ENCODE assay signal across 10 cellular contexts in genomic region chr20:64131406-64131805, GRCh38. TPM values are rescaled to one million over a fixed set of nuclear protein-coding genes. Genes with fewer than 3 reads are reported as not detected.
A peak's percentile ranks its signal among the peaks of the same experiment; 100 is the strongest.
DNase-seq lines count a peak whose midpoint lies in the region; ATAC-seq and TF ChIP-seq lines count a peak whose summit lies in the region.
"Had no signal": no experiment of that assay in that cellular context is flagged by ENCODE, and none has a peak within 500 bp of the region (broad histone marks: within the 10 kb centered on the region; RNA-seq: fewer than 3 reads in every experiment).

No MANE protein-coding gene starts in this region.

- H3K27me3 ChIP-seq in vagina, result no peaks in the 10 kb centered on the region

- no peaks in the 10 kb centered on the region for H3K36me3 ChIP-seq in vagina

- TF ChIP-seq CTCF in vagina (IDR thresholded peaks at IDR 0.05), result no peak

- no peaks in the 10 kb centered on the region for H3K36me3 Mint-ChIP-seq in activated T-helper 17 cell treated with anti-CD3 and anti-CD28 coated beads, Interleukin-2, amount 50 U/mL, for 72 hours (ENCODE audit: low read depth)

- H3K9me3 Mint-ChIP-seq in activated T-helper 17 cell treated with anti-CD3 and anti-CD28 coated beads, Interleukin-2, amount 50 U/mL, for 72 hours, result no peaks in the 10 kb centered on the region

- intact Hi-C loops in vagina (cut with DNase I), result no loop called here

- H3K4me3 ChIP-seq in vagina, result no peak overlapping the region

- TF ChIP-seq RAD21 in Ishikawa (IDR thresholded peaks at IDR 0.05; ENCODE audit: low read depth), result peak; percentile 40; the same call in 1 of the 2 replicates

- no peak overlapping the region for H3K27ac Mint-ChIP-seq in activated T-helper 17 cell treated with anti-CD3 and anti-CD28 coated beads, Interleukin-2, amount 50 U/mL, for 72 hours

- H3K4me1 ChIP-seq in vagina, result no peaks in the 10 kb centered on the region

- no peak for TF ChIP-seq POLR2A in vagina (IDR thresholded peaks at IDR 0.05)

- H3K27me3 Mint-ChIP-seq in activated T-helper 17 cell treated with anti-CD3 and anti-CD28 coated beads, Interleukin-2, amount 50 U/mL, for 72 hours, result peaks cover 12% of the 10 kb centered on the region

- no peaks in the 10 kb centered on the region for H3K9me3 ChIP-seq in vagina

- H3K4me1 Mint-ChIP-seq in activated T-helper 17 cell treated with anti-CD3 and anti-CD28 coated beads, Interleukin-2, amount 50 U/mL, for 72 hours, result no peaks in the 10 kb centered on the region

- no peak overlapping the region for H3K27ac ChIP-seq in vagina
- H3K27ac ChIP-seq: HL-60 had no signal

- ATAC-seq in activated T-helper 17 cell treated with anti-CD3 and anti-CD28 coated beads, Interleukin-2, amount 50 U/mL, for 72 hours (replicated peaks), result peak; percentile 62
- ATAC-seq in HG02610 (IDR thresholded peaks at IDR 0.05; ENCODE audit: unreplicated experiment), result no peak

- peak; percentile 50 for DNase-seq in NCI-H2029 (lab: John Stamatoyannopoulos, UW)
- no peak for DNase-seq in NCI-H2029 treated with DMSO at 0.1 percent for 48 hours (lab: John Stamatoyannopoulos, UW)
- DNase-seq in mesenteric fat pad (ENCODE audit: low spot score), result peak; percentile 51
- no peak for DNase-seq in NCI-H526 treated with DMSO at 0.1 percent for 48 hours (lab: John Stamatoyannopoulos, UW)
- DNase-seq in vagina (ENCODE audit: extremely low spot score in 2 of 2), result no peak

- no peak overlapping the region for H3K4me3 Mint-ChIP-seq in activated T-helper 17 cell treated with anti-CD3 and anti-CD28 coated beads, Interleukin-2, amount 50 U/mL, for 72 hours

- no peak for TF ChIP-seq EP300 in Ishikawa (IDR thresholded peaks at IDR 0.05; ENCODE audit: borderline replicate concordance)

TF ChIP-seq in Ishikawa, 13 proteins besides CTCF, POLR2A, EP300 and RAD21:
- TF ChIP-seq CREB1 (IDR thresholded peaks at IDR 0.05; ENCODE audit: low read depth) (no peak), REST (IDR thresholded peaks at IDR 0.05; ENCODE audit: low read depth) (no peak), NFIC (IDR thresholded peaks at IDR 0.05) (no peak), EGR1 (IDR thresholded peaks at IDR 0.05) (no peak), TAF1 (IDR thresholded peaks at IDR 0.05; ENCODE audit: low read depth) (no peak), TEAD4 (IDR thresholded peaks at IDR 0.05) (no peak), CEBPB (IDR thresholded peaks at IDR 0.05) (no peak), YY1 (IDR thresholded peaks at IDR 0.05; ENCODE audit: low read depth) (no peak), FOXM1 (IDR thresholded peaks at IDR 0.05; ENCODE audit: borderline replicate concordance, low read depth) (no peak)
- TF ChIP-seq, protein P1, sequence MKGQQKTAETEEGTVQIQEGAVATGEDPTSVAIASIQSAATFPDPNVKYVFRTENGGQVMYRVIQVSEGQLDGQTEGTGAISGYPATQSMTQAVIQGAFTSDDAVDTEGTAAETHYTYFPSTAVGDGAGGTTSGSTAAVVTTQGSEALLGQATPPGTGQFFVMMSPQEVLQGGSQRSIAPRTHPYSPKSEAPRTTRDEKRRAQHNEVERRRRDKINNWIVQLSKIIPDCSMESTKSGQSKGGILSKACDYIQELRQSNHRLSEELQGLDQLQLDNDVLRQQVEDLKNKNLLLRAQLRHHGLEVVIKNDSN (IDR thresholded peaks at IDR 0.05), result no peak
- TF ChIP-seq, protein P2, sequence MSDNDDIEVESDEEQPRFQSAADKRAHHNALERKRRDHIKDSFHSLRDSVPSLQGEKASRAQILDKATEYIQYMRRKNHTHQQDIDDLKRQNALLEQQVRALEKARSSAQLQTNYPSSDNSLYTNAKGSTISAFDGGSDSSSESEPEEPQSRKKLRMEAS (IDR thresholded peaks at IDR 0.05), result no peak

RNA-seq across cellular contexts. Expression of gene NPBWR2, which starts 24.0 kb away (rescaled TPM):
- total RNA-seq in activated T-helper 17 cell treated with anti-CD3 and anti-CD28 coated beads, Interleukin-2, amount 50 U/mL, for 72 hours, result not detected
- total RNA-seq in mesenteric fat pad, result not detected
- total RNA-seq in vagina, result not detected
- total RNA-seq: lower leg skin had no signal

RNA-seq across cellular contexts. Expression of gene MYT1, which starts 32.8 kb away (rescaled TPM):
- total RNA-seq in activated T-helper 17 cell treated with anti-CD3 and anti-CD28 coated beads, Interleukin-2, amount 50 U/mL, for 72 hours, result under 1 TPM in 1 of 2 donors, not detected in 1; 0.16 TPM
- total RNA-seq in mesenteric fat pad (not detected), vagina (not detected)

RNA-seq across cellular contexts. Expression of gene LKAAEAR1, which starts 47.2 kb away (rescaled TPM):
- under 1 TPM in 1 of 2 donors, not detected in 1; 0.71 TPM for total RNA-seq in activated T-helper 17 cell treated with anti-CD3 and anti-CD28 coated beads, Interleukin-2, amount 50 U/mL, for 72 hours
- total RNA-seq in mesenteric fat pad (not detected), vagina (not detected)

RNA-seq across cellular contexts. Expression of gene OPRL1, which starts 51.5 kb away (rescaled TPM):
- under 1 TPM; 0.48 to 0.56 TPM for total RNA-seq in activated T-helper 17 cell treated with anti-CD3 and anti-CD28 coated beads, Interleukin-2, amount 50 U/mL, for 72 hours
- total RNA-seq in mesenteric fat pad (1.3 TPM), vagina (1.5 TPM)

RNA-seq across cellular contexts. Expression of gene RGS19, which starts 52.1 kb away (rescaled TPM):
- 10 to 100 TPM; 38.6 to 49.4 TPM for total RNA-seq in activated T-helper 17 cell treated with anti-CD3 and anti-CD28 coated beads, Interleukin-2, amount 50 U/mL, for 72 hours
- total RNA-seq in mesenteric fat pad (29.0 TPM), vagina (20.6 TPM)

Comparison
In these comparisons a context has a peak if more than half of its experiments do, and no peak if none do; other contexts are left out.
1. DNase-seq: peak in NCI-H2029 (single experiment) and mesenteric fat pad (single experiment); none in NCI-H2029 treated with DMSO at 0.1 percent for 48 hours (single experiment), NCI-H526 treated with DMSO at 0.1 percent for 48 hours (single experiment) and vagina (0 of 2).